ENCODE assay signal across 8 cellular contexts in genomic region chr10:101161494-101162299, GRCh38. TPM values are rescaled to one million over a fixed set of nuclear protein-coding genes. Genes with fewer than 3 reads are reported as not detected.
DNase-seq lines count a peak whose midpoint lies in the region; ATAC-seq, FAIRE-seq and TF ChIP-seq lines count a peak whose summit lies in the region.

No MANE protein-coding gene starts in this region.

- no peak overlapping the region for H3K9ac ChIP-seq in keratinocyte (ENCODE audit: control insufficient read depth, extremely low read depth, insufficient read depth, low read length)

- peak overlapping the region; percentile 72 for H3K4me3 ChIP-seq in ACC112 (ENCODE audit: low read depth, low read length)
- H3K4me3 ChIP-seq in keratinocyte (ENCODE audit: control insufficient read depth in 2 of 3, extremely low read depth in 1 of 3, insufficient read depth in 2 of 3, low read depth in 1 of 3, low read length in 3 of 3): no peak overlapping the region

- DNase-seq in NCI-H2171 (lab: John Stamatoyannopoulos, UW) (peak; percentile 26), activated B cell treated with CpG ODN at 0.5 μM for 24 hours (peak; percentile 47), caudate nucleus (lab: John Stamatoyannopoulos, UW) (peak in 55 of 61 donors; percentile 4 to 82 (median 38)), keratinocyte (ENCODE audit: low read depth, low spot score) (peak; percentile 9)
- DNase-seq in stimulated activated CD4-positive, alpha-beta T cell treated with anti-CD3 and anti-CD28 coated beads, Interleukin-1b, Interleukin-23, amount 100 ng/mL, for 1 hour (ENCODE audit: low read depth in 2 of 2): peak; percentile 49 to 52

- CTCF ChIA-PET in activated B cell treated with CpG ODN at 0.5 μM for 24 hours (lab: Charles Lee): interaction anchor here (0.6 to 1.8 kb wide), 11 partner anchors 9 to 409 kb away, joined by 3 to 9 read pairs (median 3); no protein-coding TSS in a partner anchor

- intact Hi-C loops in activated B cell treated with CpG ODN at 0.5 μM for 24 hours (cut with micrococcal nuclease): loop anchor here (1.0 to 5.0 kb wide), 4 partner anchors 131 to 619 kb away; no protein-coding TSS in a partner anchor

- TF ChIP-seq CTCF in activated B cell treated with CpG ODN at 0.5 μM for 24 hours (IDR thresholded peaks at IDR 0.05): peak; percentile 32
- TF ChIP-seq CTCF in keratinocyte (optimal IDR thresholded peaks at IDR 0.05 in 1 of 3, IDR thresholded peaks at IDR 0.05 in 1 of 3, conservative IDR thresholded peaks at IDR 0.05 in 1 of 3; ENCODE audit: extremely low read depth in 1 of 3, insufficient read depth in 2 of 3, low read length in 3 of 3): peak; percentile 86 to 99 (median 98)

- dilution Hi-C loops in keratinocyte (cut with MboI; ENCODE audit: extremely low pct_ligation_motif_present, low sequenced_read_pairs): no loop called here

- no peaks in the 10 kb centered on the region for H3K79me2 ChIP-seq in ACC112 (ENCODE audit: control insufficient read depth, insufficient read depth, low read length, unreplicated experiment)
- H3K79me2 ChIP-seq in keratinocyte (ENCODE audit: control insufficient read depth, insufficient read depth, low read length): no peaks in the 10 kb centered on the region

- H3K4me2 ChIP-seq in keratinocyte (ENCODE audit: control insufficient read depth, extremely low read depth, insufficient read depth, low read depth, low read length): peak overlapping the region; percentile 75

- no peaks in the 10 kb centered on the region for H3K9me1 ChIP-seq in keratinocyte (ENCODE audit: control insufficient read depth, extremely low read depth, insufficient read depth, low read length)

- H3K9me3 ChIP-seq in keratinocyte (ENCODE audit: control insufficient read depth, low read depth, low read length): no peaks in the 10 kb centered on the region

- peaks cover 8% of the 10 kb centered on the region for H3K4me1 ChIP-seq in ACC112 (ENCODE audit: control insufficient read depth, insufficient read depth, low read length, unreplicated experiment)
- peaks cover 12% of the 10 kb centered on the region for H3K4me1 ChIP-seq in keratinocyte (ENCODE audit: control insufficient read depth, extremely low read depth, insufficient read depth, low read length)

- POLR2A ChIA-PET in activated B cell treated with CpG ODN at 0.5 μM for 24 hours (lab: Charles Lee): interaction anchor here (0.5 kb wide), 1 partner anchor 427 kb away, joined by 14 read pairs; no protein-coding TSS in a partner anchor

- ATAC-seq in GM18868 (IDR thresholded peaks at IDR 0.05; ENCODE audit: unreplicated experiment): peak; percentile 39
- peak; percentile 94 for ATAC-seq in activated B cell treated with CpG ODN at 0.5 μM for 24 hours (ENCODE audit: low read depth)
- ATAC-seq in GM18870 (IDR thresholded peaks at IDR 0.05; ENCODE audit: unreplicated experiment): no peak

- peaks cover 59% of the 10 kb centered on the region for H3K27me3 Mint-ChIP-seq in activated B cell treated with CpG ODN at 0.5 μM for 24 hours

- peak overlapping the region; percentile 50 for H2AFZ ChIP-seq in ACC112 (ENCODE audit: low read length, unreplicated experiment)
- no peak overlapping the region for H2AFZ ChIP-seq in keratinocyte (ENCODE audit: control insufficient read depth, low read length)

- no peak overlapping the region for H3K4me3 Mint-ChIP-seq in activated B cell treated with CpG ODN at 0.5 μM for 24 hours

- peaks cover 60% of the 10 kb centered on the region for H3K27me3 ChIP-seq in ACC112 (ENCODE audit: insufficient read depth, low read length)
- peaks cover 27% of the 10 kb centered on the region for H3K27me3 ChIP-seq in keratinocyte (ENCODE audit: control insufficient read depth, extremely low read depth, insufficient read depth, low read length)

- H3K4me1 Mint-ChIP-seq in activated B cell treated with CpG ODN at 0.5 μM for 24 hours: peaks cover 15% of the 10 kb centered on the region

- no peaks in the 10 kb centered on the region for H3K36me3 Mint-ChIP-seq in activated B cell treated with CpG ODN at 0.5 μM for 24 hours (ENCODE audit: low read depth)

- H3K9me3 Mint-ChIP-seq in activated B cell treated with CpG ODN at 0.5 μM for 24 hours: no peaks in the 10 kb centered on the region

- FAIRE-seq in keratinocyte (lab: Jason Lieb, UNC): peak; percentile 96

- no peak overlapping the region for H3K27ac ChIP-seq in ACC112 (ENCODE audit: low read depth, low read length)
- H3K27ac ChIP-seq in caudate nucleus (ENCODE audit: low read depth, low read length): no peak overlapping the region
- no peak overlapping the region for H3K27ac ChIP-seq in keratinocyte (ENCODE audit: control insufficient read depth, insufficient read depth, low read length)

- H4K20me1 ChIP-seq in keratinocyte (ENCODE audit: control insufficient read depth, extremely low read depth, insufficient read depth, low read length): no peaks in the 10 kb centered on the region

- H3K36me3 ChIP-seq in ACC112 (ENCODE audit: insufficient read depth, low read length) (no peaks in the 10 kb centered on the region), keratinocyte (ENCODE audit: control insufficient read depth in 2 of 2, extremely low read depth in 1 of 2, insufficient read depth in 2 of 2, low read length in 2 of 2) (no peaks in the 10 kb centered on the region)

- no peak overlapping the region for H3K27ac Mint-ChIP-seq in activated B cell treated with CpG ODN at 0.5 μM for 24 hours

RNA-seq across cellular contexts. Expression of gene TLX1, which starts 30.6 kb away (rescaled TPM):
- total RNA-seq in activated B cell treated with CpG ODN at 0.5 μM for 24 hours: not detected in 2 replicates
- polyA plus RNA-seq in keratinocyte: not detected in 3 replicates
- polyA plus RNA-seq in keratinocyte (2011; ENCODE audit: low read depth): not detected
- polyA plus RNA-seq in keratinocyte (2011; cell fraction: cytosol; rRNA removed): not detected in 2 replicates
- not detected in 2 replicates for polyA plus RNA-seq in keratinocyte (2011; cell fraction: nucleus; rRNA removed)
- polyA plus RNA-seq in keratinocyte (2012; ENCODE audit: low replicate concordance): not detected in 2 replicates
- polyA minus RNA-seq in keratinocyte: not detected in 3 replicates
- polyA minus RNA-seq in keratinocyte (2011; cell fraction: cytosol; rRNA and poly(A)+ RNA removed): not detected
- not detected in 2 replicates for polyA minus RNA-seq in keratinocyte (2011; cell fraction: nucleus; rRNA and poly(A)+ RNA removed)
